In genomic region chr13:46667687-46668281, GRCh38 we compare ENCODE assay signal across 8 cellular contexts.
DNase-seq lines count a peak whose midpoint lies in the region; ATAC-seq, FAIRE-seq and TF ChIP-seq lines count a peak whose summit lies in the region.

No MANE protein-coding gene starts in this region.

- H3K4me3 ChIP-seq in GM23248 = peak overlapping the region; percentile 60

- peak overlapping the region; percentile 51 for H3K9ac ChIP-seq in GM23248

- TF ChIP-seq POLR2A in GM12892 (IDR thresholded peaks at IDR 0.05; ENCODE audit: low read depth, low read length) = no peak

- H3K27ac Mint-ChIP-seq in T-cell (peak overlapping the region; percentile 71 to 90), memory B cell (peak overlapping the region; percentile 98)

- peaks cover 72% of the 10 kb centered on the region for H3K79me2 ChIP-seq in GM23248 (ENCODE audit: insufficient read depth)

- TF ChIP-seq CTCF in D721Med (IDR thresholded peaks at IDR 0.05; ENCODE audit: insufficient read depth, missing control alignments) = no peak

- peak; percentile 27 for FAIRE-seq in GM12892 (lab: Jason Lieb, UNC)
- FAIRE-seq in D721Med (lab: Jason Lieb, UNC) = no peak

- peaks cover 45 to 58% (median 49%) of the 10 kb centered on the region in 3 donors for H3K4me1 Mint-ChIP-seq in T-cell
- H3K4me1 Mint-ChIP-seq in memory B cell = peaks cover 38% of the 10 kb centered on the region

- no peak overlapping the region for H2AFZ ChIP-seq in GM23248

- H3K27me3 ChIP-seq in GM23248 (replicated peaks; ENCODE audit: insufficient read depth) = no peaks in the 10 kb centered on the region

- peaks cover 23% of the 10 kb centered on the region for H3F3A ChIP-seq in GM23248 (ENCODE audit: insufficient read depth)

- POLR2A ChIA-PET in T-cell (lab: Charles Lee) = interaction anchor here in 1 of 2 donors (0.9 kb wide), 1 partner anchor 112 kb away, joined by 3 read pairs; no protein-coding TSS in a partner anchor

- 96 to 99% methylated on average over 4 of the region's 4 CpGs for WGBS in GM23248 (ENCODE audit: low coverage in 1 of 2, low lambda C conversion rate in 2 of 2, missing lambda C conversion rate in 2 of 2), 2 experiments

- H4K20me1 ChIP-seq in GM23248 (ENCODE audit: insufficient read depth) = no peaks in the 10 kb centered on the region

- intact Hi-C loops in left colon (cut with DNase I, micrococcal nuclease) = no loop called here

- H3K9me3 ChIP-seq in GM23248 (ENCODE audit: low read depth) = no peaks in the 10 kb centered on the region

- H3K27me3 Mint-ChIP-seq in T-cell = no peaks in the 10 kb centered on the region
- no peaks in the 10 kb centered on the region for H3K27me3 Mint-ChIP-seq in memory B cell

- no peaks in the 10 kb centered on the region for H3K36me3 ChIP-seq in GM23248 (ENCODE audit: low read depth)

- ATAC-seq in T-cell (replicated peaks in 1 of 4) (peak; percentile 47 to 84 (median 64)), memory B cell (ENCODE audit: low read depth) (peak; percentile 73), left colon (no peak)

- H3K9me3 Mint-ChIP-seq in T-cell (no peaks in the 10 kb centered on the region), memory B cell (no peaks in the 10 kb centered on the region)

- peak overlapping the region; percentile 69 for H3K4me2 ChIP-seq in GM23248 (ENCODE audit: unreplicated experiment)

- DNase-seq in GM12892 (ENCODE audit: insufficient read length) = no peak
- DNase-seq in GM23248 = peak; percentile 13
- DNase-seq in T-cell = peak in 6 of 34 experiments; percentile 9 to 28 (median 12)
- DNase-seq in memory B cell (ENCODE audit: low spot score in 2 of 2) = peak in 1 of 2 donors; percentile 48
- DNase-seq in D721Med (ENCODE audit: insufficient read length, low spot score) = no peak
- DNase-seq in stimulated activated CD4-positive, alpha-beta T cell treated with anti-CD3 and anti-CD28 coated beads, Interleukin-12 subunit alpha, Interleukin-12 subunit beta, amount 100 ng/mL, for 4 hours = no peak
- DNase-seq in effector CD4-positive, alpha-beta T cell = no peak
- no peak for DNase-seq in left colon

- H3K4me3 Mint-ChIP-seq in T-cell (peak overlapping the region; percentile 61 to 81 (median 74)), memory B cell (peak overlapping the region; percentile 78)

- peaks cover 9% of the 10 kb centered on the region for H3K4me1 ChIP-seq in GM23248 (ENCODE audit: insufficient read depth)

- peaks cover 23% of the 10 kb centered on the region for H3K36me3 Mint-ChIP-seq in T-cell
- peaks cover 7% of the 10 kb centered on the region for H3K36me3 Mint-ChIP-seq in memory B cell

- in situ Hi-C loops in GM23248 (cut with MboI) = no loop called here

- CTCF ChIA-PET in T-cell (lab: Charles Lee) = interaction anchor here (0.6 to 1.7 kb wide), 7 partner anchors 10 to 616 kb away, joined by 3 to 7 read pairs (median 3); partner anchors contain the start of gene LRCH1 (in 1 of the 2)

- H3K27ac ChIP-seq in GM23248 = peak overlapping the region; percentile 76

- no peaks in the 10 kb centered on the region for H3K9me2 ChIP-seq in GM23248 (ENCODE audit: insufficient read depth)
